Comparison of ENCODE assay signal across 17 cellular contexts in genomic region chr18:22470141-22470510, GRCh38. TPM values are rescaled to one million over a fixed set of nuclear protein-coding genes. Genes with fewer than 3 reads are reported as not detected.
A peak's percentile ranks its signal among the peaks of the same experiment; 100 is the strongest.
DNase-seq lines count a peak whose midpoint lies in the region; ATAC-seq and TF ChIP-seq lines count a peak whose summit lies in the region.
"Had no signal": no experiment of that assay in that cellular context is flagged by ENCODE, and none has a peak within 500 bp of the region (broad histone marks: within the 10 kb centered on the region; RNA-seq: fewer than 3 reads in every experiment).

No MANE protein-coding gene starts in this region.

- 0 to 3% methylated on average over 2 of the region's 2 CpGs for WGBS in aorta, 2 donors

- H3K27me3 ChIP-seq in right atrium auricular region (no peaks in the 10 kb centered on the region), aorta (ENCODE audit: control insufficient read depth in 1 of 2, insufficient read depth in 2 of 2, low read length in 1 of 2) (no peaks in the 10 kb centered on the region)

- no peaks in the 10 kb centered on the region for H3K9me3 ChIP-seq in right atrium auricular region
- no peaks in the 10 kb centered on the region for H3K9me3 ChIP-seq in aorta (ENCODE audit: control insufficient read depth, low read length)
- H3K9me3 ChIP-seq: mucosa of descending colon had no signal

- H3K4me1 Mint-ChIP-seq in mesothelial cell of epicardium, result peaks cover 71% of the 10 kb centered on the region

- H3K4me3 ChIP-seq in right atrium auricular region (no peak overlapping the region), aorta (ENCODE audit: low read length in 2 of 2) (no peak overlapping the region)
- H3K4me3 ChIP-seq: mucosa of descending colon had no signal

- TF ChIP-seq CTCF in right atrium auricular region (IDR thresholded peaks at IDR 0.05) (no peak), mesothelial cell of epicardium (IDR thresholded peaks at IDR 0.05; ENCODE audit: unreplicated experiment) (no peak)

- H3K9me3 Mint-ChIP-seq in mesothelial cell of epicardium, result peaks cover 6% of the 10 kb centered on the region

- H3K27me3 Mint-ChIP-seq in mesothelial cell of epicardium (ENCODE audit: low read depth), result no peaks in the 10 kb centered on the region

- H3K36me3 ChIP-seq in right atrium auricular region (no peaks in the 10 kb centered on the region), aorta (ENCODE audit: control insufficient read depth in 1 of 2, insufficient read depth in 2 of 2, low read length in 1 of 2) (no peaks in the 10 kb centered on the region)
- H3K36me3 ChIP-seq: WERI-Rb-1 had no signal

- DNase-seq in right atrium auricular region (ENCODE audit: low spot score), result no peak
- DNase-seq in cardiac septum (ENCODE audit: low spot score), result no peak
- peak; percentile 28 for DNase-seq in dermis blood vessel endothelial cell
- DNase-seq in mesothelial cell of epicardium (ENCODE audit: low spot score in 2 of 2, unreplicated experiment in 2 of 2), result no peak
- no peak for DNase-seq in aorta
- DNase-seq in middle frontal gyrus (ENCODE audit: extremely low spot score, low spot score), result no peak
- DNase-seq in NCI-H526 treated with DMSO at 0.1 percent for 48 hours (lab: John Stamatoyannopoulos, UW), result no peak
- DNase-seq: activated gamma-delta T cell, GF-D8, mucosa of descending colon, NCI-H1694 treated with DMSO at 0.1 percent for 48 hours, NCI-H524, T-cell, WERI-Rb-1 had no signal

- intact Hi-C loops in cardiac septum (cut with DNase I) (loop anchor here (1.0 to 5.0 kb wide), 2 partner anchors 123 to 203 kb away; no protein-coding TSS in a partner anchor), aorta (cut with DNase I) (loop anchor here (2.0 kb wide), 2 partner anchors 81 to 87 kb away; no protein-coding TSS in a partner anchor)

- H3K36me3 Mint-ChIP-seq in mesothelial cell of epicardium, result no peaks in the 10 kb centered on the region
- H3K36me3 Mint-ChIP-seq: T-cell had no signal

- ATAC-seq in aorta (ENCODE audit: low FRiP score) (no peak), GM21390 (IDR thresholded peaks at IDR 0.05; ENCODE audit: unreplicated experiment) (no peak)
- ATAC-seq: T-cell had no signal

- H3K27ac Mint-ChIP-seq in mesothelial cell of epicardium, result peak overlapping the region; percentile 97
- H3K27ac Mint-ChIP-seq: T-cell had no signal

- H3K27ac ChIP-seq in right atrium auricular region, result peak overlapping the region; percentile 75 to 85
- peak overlapping the region; percentile 93 to 99 for H3K27ac ChIP-seq in aorta (ENCODE audit: low read depth in 1 of 2, low read length in 2 of 2)
- H3K27ac ChIP-seq: parathyroid adenoma, WERI-Rb-1 had no signal

- H3K4me3 Mint-ChIP-seq in mesothelial cell of epicardium, result peak overlapping the region; percentile 7
- H3K4me3 Mint-ChIP-seq: T-cell had no signal

- H3K4me1 ChIP-seq in right atrium auricular region (peaks cover 0 to 69% of the 10 kb centered on the region in 2 donors), aorta (ENCODE audit: control insufficient read depth in 1 of 2, insufficient read depth in 2 of 2, low read length in 2 of 2) (peaks cover 4 to 12% of the 10 kb centered on the region in 2 donors)
- H3K4me1 ChIP-seq: parathyroid adenoma had no signal

RNA-seq across cellular contexts. Expression of gene CTAGE1, which starts 52.4 kb away (rescaled TPM):
- under 1 TPM in 1 of 2 donors, not detected in 1; 0.08 TPM for total RNA-seq in right atrium auricular region
- total RNA-seq in cardiac septum, result 0.13 TPM
- total RNA-seq in dermis blood vessel endothelial cell, result not detected in 2 replicates
- total RNA-seq in mesothelial cell of epicardium, result 0.07 to 0.13 TPM (median 0.11 TPM) in 3 replicates
- total RNA-seq in aorta, result not detected
- polyA plus RNA-seq in aorta, result not detected
- total RNA-seq: bronchial epithelial cell, mucosa of descending colon, T-cell had no signal
